ENCODE assay signal across 10 cellular contexts in the genomic region with DNA sequence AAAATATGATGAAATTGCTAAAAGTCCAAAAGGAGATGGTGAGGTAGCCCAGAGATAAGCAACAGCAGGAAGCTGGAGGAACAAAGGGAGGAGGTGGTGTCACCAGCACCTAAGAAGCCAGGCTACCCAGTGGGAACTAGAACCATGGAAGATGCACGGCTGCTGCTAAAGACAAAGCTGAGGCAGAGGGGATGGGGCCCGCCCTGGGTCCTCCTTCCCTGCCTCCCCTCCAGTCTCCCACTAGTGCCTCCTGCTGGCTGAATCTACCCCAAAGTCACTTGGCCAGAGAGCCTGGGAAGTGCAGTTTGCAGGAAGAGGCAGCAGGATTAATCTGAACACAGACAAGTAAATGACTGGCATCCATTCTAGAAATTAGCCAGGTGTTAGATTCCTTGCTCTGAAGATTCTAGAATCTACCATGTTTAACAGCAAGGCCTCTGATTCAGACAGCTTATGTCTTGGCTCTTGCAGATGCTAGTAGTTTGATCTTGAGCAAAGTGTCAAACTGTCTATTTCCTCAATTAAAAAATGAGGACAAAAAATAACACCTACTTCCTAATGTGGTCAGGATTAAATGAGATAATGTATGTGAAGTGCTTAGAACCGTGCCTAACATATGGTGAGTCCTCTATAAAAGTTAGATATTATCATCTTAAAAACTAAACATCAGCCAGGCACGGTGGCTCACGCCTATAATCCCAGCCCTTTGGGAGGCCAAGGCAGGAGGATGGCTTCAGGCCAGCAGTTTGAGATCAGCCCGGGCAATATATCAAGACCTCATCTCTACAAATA. TPM values are rescaled to one million over a fixed set of nuclear protein-coding genes. Genes with fewer than 3 reads are reported as not detected.
DNase-seq lines count a peak whose midpoint lies in the region; ATAC-seq and TF ChIP-seq lines count a peak whose summit lies in the region.
"Had no signal": no experiment of that assay in that cellular context is flagged by ENCODE, and none has a peak within 500 bp of the region (broad histone marks: within the 10 kb centered on the region; RNA-seq: fewer than 3 reads in every experiment).

No MANE protein-coding gene starts in this region.

- no peak for ATAC-seq in stimulated activated naive CD8-positive, alpha-beta T cell treated with anti-CD3 and anti-CD28 coated beads, Interleukin-15, Interleukin-2, amounts not matched to agents 100 U/mL and 50 U/mL, for 24 hours
- no peak for ATAC-seq in stimulated activated naive CD8-positive, alpha-beta T cell treated with anti-CD3 and anti-CD28 coated beads, Interleukin-15, amount 100 ng/mL, for 72 hours
- ATAC-seq in foreskin keratinocyte, result no peak
- no peak for ATAC-seq in GM19455 (IDR thresholded peaks at IDR 0.05; ENCODE audit: unreplicated experiment)

- peak; percentile 28 for TF ChIP-seq CTCF in foreskin keratinocyte (conservative IDR thresholded peaks at IDR 0.05)
- TF ChIP-seq CTCF in GM10248 (IDR thresholded peaks at IDR 0.05; ENCODE audit: control extremely low read depth, extremely low read depth, low read depth, missing control alignments), result no peak

- H2AFZ ChIP-seq in GM23248, result no peak overlapping the region

- in situ Hi-C loops in GM23248 (cut with MboI), result no loop called here

- CTCF ChIA-PET in GM10248 (lab: Yijun Ruan, JAX), result interaction anchor here (0.7 to 6.9 kb wide), 8 partner anchors 12 to 268 kb away, joined by 3 to 76 read pairs (median 4); partner anchors contain the start of gene ABHD4

- no peak overlapping the region for H3K4me3 ChIP-seq in GM23248

- WGBS in GM23248 (ENCODE audit: low coverage in 1 of 2, low lambda C conversion rate in 2 of 2, missing lambda C conversion rate in 2 of 2), 2 experiments, result 32 to 36% methylated on average over 6 of the region's 6 CpGs

- no peak overlapping the region for H3K4me3 Mint-ChIP-seq in stimulated activated naive CD8-positive, alpha-beta T cell treated with anti-CD3 and anti-CD28 coated beads, Interleukin-15, amount 100 ng/mL, for 72 hours

- no peaks in the 10 kb centered on the region for H3K79me2 ChIP-seq in GM23248 (ENCODE audit: insufficient read depth)

- H3K27ac ChIP-seq in foreskin keratinocyte, result no peak overlapping the region
- no peak overlapping the region for H3K27ac ChIP-seq in GM23248
- H3K27ac ChIP-seq: C4-2B had no signal

- H3K27me3 ChIP-seq in foreskin keratinocyte (no peaks in the 10 kb centered on the region), GM23248 (replicated peaks; ENCODE audit: insufficient read depth) (no peaks in the 10 kb centered on the region)

- DNase-seq in stimulated activated naive CD8-positive, alpha-beta T cell treated with anti-CD3 and anti-CD28 coated beads, Interleukin-15, Interleukin-2, amounts not matched to agents 100 U/mL and 50 U/mL, for 24 hours, result peak; percentile 45
- no peak for DNase-seq in stimulated activated naive CD8-positive, alpha-beta T cell treated with anti-CD3 and anti-CD28 coated beads, Interleukin-15, amount 100 ng/mL, for 72 hours
- DNase-seq in RPMI8226 (peak; percentile 11), foreskin keratinocyte (no peak), NCI-H2196 treated with DMSO at 0.1 percent for 48 hours (lab: John Stamatoyannopoulos, UW; ENCODE audit: unreplicated experiment) (no peak), GM10248 (ENCODE audit: extremely low spot score) (no peak), GM23248 (no peak)
- DNase-seq: NCI-H1417 had no signal

- no peaks in the 10 kb centered on the region for H3K9me2 ChIP-seq in GM23248 (ENCODE audit: insufficient read depth)

- H3K36me3 ChIP-seq in GM23248 (ENCODE audit: low read depth), result no peaks in the 10 kb centered on the region

- H3K4me1 ChIP-seq in foreskin keratinocyte (peaks cover 2% of the 10 kb centered on the region), GM23248 (ENCODE audit: insufficient read depth) (peaks cover 6% of the 10 kb centered on the region)

- H3K9me3 Mint-ChIP-seq in stimulated activated naive CD8-positive, alpha-beta T cell treated with anti-CD3 and anti-CD28 coated beads, Interleukin-15, amount 100 ng/mL, for 72 hours, result no peaks in the 10 kb centered on the region

- H3K9me3 ChIP-seq in GM23248 (ENCODE audit: low read depth), result no peaks in the 10 kb centered on the region

- POLR2A ChIA-PET in GM10248 (lab: Yijun Ruan, JAX), result no interaction called here

- H3K27ac Mint-ChIP-seq in stimulated activated naive CD8-positive, alpha-beta T cell treated with anti-CD3 and anti-CD28 coated beads, Interleukin-15, amount 100 ng/mL, for 72 hours, result no peak overlapping the region

- no peak overlapping the region for H3K4me2 ChIP-seq in GM23248 (ENCODE audit: unreplicated experiment)

- no peaks in the 10 kb centered on the region for H4K20me1 ChIP-seq in GM23248 (ENCODE audit: insufficient read depth)

- peaks cover 3% of the 10 kb centered on the region for H3F3A ChIP-seq in GM23248 (ENCODE audit: insufficient read depth)

- H3K27me3 Mint-ChIP-seq in stimulated activated naive CD8-positive, alpha-beta T cell treated with anti-CD3 and anti-CD28 coated beads, Interleukin-15, amount 100 ng/mL, for 72 hours, result peaks cover 16% of the 10 kb centered on the region

- no peak overlapping the region for H3K9ac ChIP-seq in GM23248

- H3K4me1 Mint-ChIP-seq in stimulated activated naive CD8-positive, alpha-beta T cell treated with anti-CD3 and anti-CD28 coated beads, Interleukin-15, amount 100 ng/mL, for 72 hours, result peaks cover 12% of the 10 kb centered on the region

RNA-seq across cellular contexts. Expression of gene LRP10, which starts 5.9 kb away (rescaled TPM):
- 65.2 and 76.2 TPM in 2 replicates for total RNA-seq in foreskin keratinocyte
- polyA plus RNA-seq in foreskin keratinocyte (56.5 and 58.5 TPM in 2 replicates), GM23248 (2016; fragmentation: Nextera tagmentation; extraction: Ambion mirVana) (159 and 161 TPM in 2 replicates)
- total RNA-seq in GM23248 (2014; rRNA removed; shearing (Covaris generic)), result 202 and 253 TPM in 2 replicates

RNA-seq across cellular contexts. Expression of gene REM2, which starts 17.4 kb away (rescaled TPM):
- total RNA-seq in foreskin keratinocyte, result 0.14 TPM in 2 replicates
- 0.11 and 0.18 TPM in 2 replicates for polyA plus RNA-seq in foreskin keratinocyte
- total RNA-seq in GM23248 (2014; rRNA removed; shearing (Covaris generic)), result 0.22 TPM in 1 of 2 replicates, not detected in the other
- 0.29 TPM in 1 of 2 replicates, not detected in the other for polyA plus RNA-seq in GM23248 (2016; fragmentation: Nextera tagmentation; extraction: Ambion mirVana)

RNA-seq across cellular contexts. Expression of gene MMP14, which starts 29.2 kb away (rescaled TPM):
- 234 and 241 TPM in 2 replicates for total RNA-seq in foreskin keratinocyte
- polyA plus RNA-seq in foreskin keratinocyte, result 148 and 159 TPM in 2 replicates
- 450 and 475 TPM in 2 replicates for total RNA-seq in GM23248 (2014; rRNA removed; shearing (Covaris generic))
- 50.1 and 50.8 TPM in 2 replicates for polyA plus RNA-seq in GM23248 (2016; fragmentation: Nextera tagmentation; extraction: Ambion mirVana)

RNA-seq across cellular contexts. Expression of gene MRPL52, which starts 35.9 kb away (rescaled TPM):
- total RNA-seq in foreskin keratinocyte, result 176 and 219 TPM in 2 replicates
- polyA plus RNA-seq in foreskin keratinocyte, result 418 and 434 TPM in 2 replicates
- 44.3 and 96.6 TPM in 2 replicates for total RNA-seq in GM23248 (2014; rRNA removed; shearing (Covaris generic))
- 208 and 230 TPM in 2 replicates for polyA plus RNA-seq in GM23248 (2016; fragmentation: Nextera tagmentation; extraction: Ambion mirVana)

RNA-seq across cellular contexts. Expression of gene SLC7A7, which starts 50.4 kb away (rescaled TPM):
- total RNA-seq in foreskin keratinocyte, result 0.75 and 1.1 TPM in 2 replicates
- polyA plus RNA-seq in foreskin keratinocyte (0.41 and 0.59 TPM in 2 replicates), GM23248 (2016; fragmentation: Nextera tagmentation; extraction: Ambion mirVana) (0.63 and 1.7 TPM in 2 replicates)
- total RNA-seq in GM23248 (2014; rRNA removed; shearing (Covaris generic)), result 0.65 and 0.89 TPM in 2 replicates

Comparison
In these comparisons a context has a peak if more than half of its experiments do, and no peak if none do; other contexts are left out.
1. DNase-seq: peak in stimulated activated naive CD8-positive, alpha-beta T cell treated with anti-CD3 and anti-CD28 coated beads, Interleukin-15, Interleukin-2, amounts not matched to agents 100 U/mL and 50 U/mL, for 24 hours (single experiment) and RPMI8226 (single experiment); none in stimulated activated naive CD8-positive, alpha-beta T cell treated with anti-CD3 and anti-CD28 coated beads, Interleukin-15, amount 100 ng/mL, for 72 hours (0 of 2), foreskin keratinocyte (0 of 2), NCI-H2196 treated with DMSO at 0.1 percent for 48 hours (single experiment), GM10248 (single experiment) and GM23248 (single experiment).